Comparison of ENCODE assay signal across 25 cellular contexts in genomic region chrX:9781941-9782340, GRCh38. TPM values are rescaled to one million over a fixed set of nuclear protein-coding genes. Genes with fewer than 3 reads are reported as not detected.
"Had no signal": no experiment of that assay in that cellular context is flagged by ENCODE, and none has a peak within 500 bp of the region (broad histone marks: within the 10 kb centered on the region; RNA-seq: fewer than 3 reads in every experiment).

No MANE protein-coding gene starts in this region.

- H3K4me1 ChIP-seq: adrenal gland, prostate gland, upper lobe of right lung had no signal

- H3K27me3 Mint-ChIP-seq: central memory CD8-positive, alpha-beta T cell had no signal

- H3K4me3 Mint-ChIP-seq: activated naive CD8-positive, alpha-beta T cell; activated T-cell treated with anti-CD3 and anti-CD28 coated beads, Interleukin-2, amount 50 U/mL, for 24 hours; central memory CD8-positive, alpha-beta T cell; naive thymus-derived CD4-positive, alpha-beta T cell had no signal

- H3K36me3 Mint-ChIP-seq: activated naive CD8-positive, alpha-beta T cell; naive thymus-derived CD4-positive, alpha-beta T cell had no signal

- H3K79me2 ChIP-seq: hepatocyte had no signal

- H3K27me3 ChIP-seq: ascending aorta, hepatocyte, upper lobe of right lung had no signal

- H3K27ac ChIP-seq: adrenal gland, ascending aorta, coronary artery, hepatocyte, left ventricle myocardium inferior, prostate gland, spleen, thoracic aorta, upper lobe of right lung, WERI-Rb-1 had no signal

- ATAC-seq: naive thymus-derived CD4-positive, alpha-beta T cell; upper lobe of right lung had no signal

- H3K9me3 Mint-ChIP-seq: activated T-cell treated with anti-CD3 and anti-CD28 coated beads, Interleukin-2, amount 50 U/mL, for 24 hours; activated T-helper 2 cell treated with anti-CD3 and anti-CD28 coated beads, Interferon-gamma antibody, Interleukin-2, Interleukin-4, amounts not matched to agents 10 μg/mL and 5 μg/mL and 100 μg/mL, durations not matched to agents 14 hours and 24 hours and 36 hours; central memory CD8-positive, alpha-beta T cell had no signal

- H2AFZ ChIP-seq: hepatocyte had no signal

- H3K36me3 ChIP-seq: adrenal gland, ascending aorta, left ventricle myocardium inferior, prostate gland, spleen, thoracic aorta, upper lobe of right lung, WERI-Rb-1 had no signal

- H3K4me3 ChIP-seq: adrenal gland, ascending aorta, coronary artery, hepatocyte, left ventricle myocardium inferior, prostate gland, spleen, thoracic aorta, upper lobe of right lung had no signal

- H3K27ac Mint-ChIP-seq: activated naive CD8-positive, alpha-beta T cell; activated T-cell treated with anti-CD3 and anti-CD28 coated beads, Interleukin-2, amount 50 U/mL, for 24 hours; activated T-helper 2 cell treated with anti-CD3 and anti-CD28 coated beads, Interferon-gamma antibody, Interleukin-2, Interleukin-4, amounts not matched to agents 10 μg/mL and 5 μg/mL and 100 μg/mL, durations not matched to agents 14 hours and 24 hours and 36 hours; naive thymus-derived CD4-positive, alpha-beta T cell had no signal

- H3K4me2 ChIP-seq: hepatocyte had no signal

- DNase-seq: activated CD4-positive, alpha-beta T cell treated with anti-CD3 and anti-CD28 coated beads for 1 hour; activated CD4-positive, alpha-beta T cell treated with anti-CD3 and anti-CD28 coated beads, Interleukin-2, amount 50 U/mL, for 1 hour; activated CD8-positive, alpha-beta memory T cell treated with anti-CD3 and anti-CD28 coated beads for 24 hours; activated CD8-positive, alpha-beta memory T cell treated with anti-CD3 and anti-CD28 coated beads, Interleukin-2, amount 50 U/mL, for 4 hours; activated naive CD4-positive, alpha-beta T cell; activated T-cell treated with anti-CD3 and anti-CD28 coated beads, Interleukin-2, amount 50 U/mL, for 24 hours; adrenal gland; glutamatergic neuron; kidney glomerular epithelial cell; left ventricle myocardium inferior; naive thymus-derived CD4-positive, alpha-beta T cell; stimulated activated CD4-positive, alpha-beta T cell treated with anti-CD3 and anti-CD28 coated beads, Interleukin-4, amount 100 ng/mL, for 1 hour; stimulated activated naive CD4-positive, alpha-beta T cell treated with Interleukin-2 at 50 U/mL for 16 hours; T-helper 1 cell; upper lobe of right lung; WERI-Rb-1 had no signal

- H3K4me1 Mint-ChIP-seq: central memory CD8-positive, alpha-beta T cell had no signal

- H3K9me3 ChIP-seq: adrenal gland, ascending aorta, left ventricle myocardium inferior, prostate gland, spleen, thoracic aorta, upper lobe of right lung had no signal

RNA-seq across cellular contexts. Expression of gene SHROOM2, which starts 4.3 kb away (rescaled TPM):
- total RNA-seq: activated T-helper 2 cell treated with anti-CD3 and anti-CD28 coated beads, Interferon-gamma antibody, Interleukin-2, Interleukin-4, amounts not matched to agents 10 μg/mL and 5 μg/mL and 100 μg/mL, durations not matched to agents 14 hours and 24 hours and 36 hours; naive thymus-derived CD4-positive, alpha-beta T cell had no signal
- polyA plus RNA-seq: naive thymus-derived CD4-positive, alpha-beta T cell had no signal

RNA-seq across cellular contexts. Expression of gene GPR143, which starts 16.3 kb away (rescaled TPM):
- total RNA-seq: activated T-helper 2 cell treated with anti-CD3 and anti-CD28 coated beads, Interferon-gamma antibody, Interleukin-2, Interleukin-4, amounts not matched to agents 10 μg/mL and 5 μg/mL and 100 μg/mL, durations not matched to agents 14 hours and 24 hours and 36 hours; ascending aorta; left ventricle myocardium inferior; naive thymus-derived CD4-positive, alpha-beta T cell; spleen had no signal
